In genomic region chr11:70483077-70483861, GRCh38 we compare ENCODE assay signal across 8 cellular contexts.
A peak's percentile ranks its signal among the peaks of the same experiment; 100 is the strongest.
DNase-seq lines count a peak whose midpoint lies in the region; ATAC-seq and TF ChIP-seq lines count a peak whose summit lies in the region.

No MANE protein-coding gene starts in this region.

- H3K4me2 ChIP-seq in H9 (ENCODE audit: insufficient read depth, insufficient read length, low read length) (no peak overlapping the region), hepatocyte (no peak overlapping the region)

- no peak overlapping the region for H2BK20ac ChIP-seq in H9 (ENCODE audit: low read depth, low read length, poor library complexity, severe bottlenecking)

- no peak overlapping the region for H3K4me3 ChIP-seq in hepatocyte

- H2AFZ ChIP-seq in H9 (ENCODE audit: low read length) (no peak overlapping the region), hepatocyte (no peak overlapping the region)

- H3K56ac ChIP-seq in H9 (ENCODE audit: insufficient read length, low read depth, low read length) = no peak overlapping the region

- H2BK15ac ChIP-seq in H9 (ENCODE audit: low read depth, low read length) = no peak overlapping the region

- no peak overlapping the region for H3K18ac ChIP-seq in H9 (ENCODE audit: insufficient read length, low read depth, low read length)

- H4K8ac ChIP-seq in H9 (replicated peaks; ENCODE audit: insufficient read length, low read depth, low read length) = no peak overlapping the region

- no peak overlapping the region for H2AK5ac ChIP-seq in H9 (ENCODE audit: insufficient read length, low read length)

- no peak overlapping the region for H3K4me3 Mint-ChIP-seq in H9

- no peak overlapping the region for H2BK12ac ChIP-seq in H9 (ENCODE audit: insufficient read length, low read depth, low read length)

- H4K20me1 ChIP-seq in H9 (ENCODE audit: control insufficient read depth, insufficient read depth, insufficient read length) = peaks cover 5% of the 10 kb centered on the region
- no peaks in the 10 kb centered on the region for H4K20me1 ChIP-seq in hepatocyte (ENCODE audit: insufficient read depth, poor library complexity, severe bottlenecking)

- WGBS in H9 (ENCODE audit: extremely low coverage, insufficient read length, low lambda C conversion rate) = no CpG with 5 or more reads among the region's 9 CpGs
- WGBS in hepatocyte (ENCODE audit: low lambda C conversion rate, missing lambda C conversion rate) = 91% methylated on average over 9 of the region's 9 CpGs

- no peak overlapping the region for H3K9ac ChIP-seq in H9 (ENCODE audit: extremely low read depth, insufficient read length, low read length)

- H3K23me2 ChIP-seq in H9 (ENCODE audit: insufficient read length, low read depth, low read length, poor library complexity, severe bottlenecking) = no peaks in the 10 kb centered on the region

- no peak overlapping the region for H2BK120ac ChIP-seq in H9 (ENCODE audit: low read depth, low read length, poor library complexity, severe bottlenecking)

- no peaks in the 10 kb centered on the region for H3K9me2 ChIP-seq in hepatocyte (replicated peaks; ENCODE audit: insufficient read depth)

- H2BK5ac ChIP-seq in H9 (ENCODE audit: insufficient read length, low read length) = no peak overlapping the region

- no peak overlapping the region for H4K91ac ChIP-seq in H9 (ENCODE audit: insufficient read length, low read depth, low read length)

- H3K79me2 ChIP-seq in H9 (ENCODE audit: insufficient read depth, low read length) = no peaks in the 10 kb centered on the region
- H3K79me2 ChIP-seq in hepatocyte = no peaks in the 10 kb centered on the region

- H3K27me3 ChIP-seq in H9 (ENCODE audit: insufficient read depth, low read length) (no peaks in the 10 kb centered on the region), hepatocyte (no peaks in the 10 kb centered on the region)

- no peak for ATAC-seq in GM18907 (IDR thresholded peaks at IDR 0.05; ENCODE audit: unreplicated experiment)
- ATAC-seq in GM19328 (IDR thresholded peaks at IDR 0.05; ENCODE audit: unreplicated experiment) = no peak

- H3K36me3 Mint-ChIP-seq in H9 (ENCODE audit: insufficient read depth in 1 of 3, low read depth in 3 of 3) = peaks cover 18 to 24% (median 20%) of the 10 kb centered on the region in 3 experiments

- H3K9me3 ChIP-seq in H9 (ENCODE audit: control insufficient read depth, low read depth, low read length) (no peaks in the 10 kb centered on the region), hepatocyte (ENCODE audit: low read depth) (no peaks in the 10 kb centered on the region)

- no peak overlapping the region for H3K23ac ChIP-seq in H9 (ENCODE audit: insufficient read length, low read depth, low read length)

- no peaks in the 10 kb centered on the region for H3K27me3 Mint-ChIP-seq in H9 (ENCODE audit: low read depth)

- H3K4me1 ChIP-seq in H9 (ENCODE audit: insufficient read depth, low read length) (no peaks in the 10 kb centered on the region), hepatocyte (ENCODE audit: insufficient read depth) (peaks cover 8% of the 10 kb centered on the region)

- no peak overlapping the region; the same call in 1 of the 2 replicates for H3K14ac ChIP-seq in H9 (ENCODE audit: insufficient read depth, low read length)

- no peak overlapping the region for H3K4ac ChIP-seq in H9 (ENCODE audit: low read depth, low read length)

- DNase-seq in A172 (ENCODE audit: low spot score) (peak; percentile 98), H9 (no peak), SW480 (ENCODE audit: low spot score) (peak; percentile 84), hepatocyte (ENCODE audit: low spot score) (peak; percentile 60), hippocampal formation (lab: John Stamatoyannopoulos, UW) (no peak)
- no peak for DNase-seq in activated CD4-positive, CD25-positive, alpha-beta regulatory T cell treated with anti-CD3 and anti-CD28 coated beads, Interleukin-2, amount 50 U/mL, for 72 hours

- no peaks in the 10 kb centered on the region for H3K36me3 ChIP-seq in hepatocyte (replicated peaks; ENCODE audit: insufficient read depth, low read depth)

- H3T11ph ChIP-seq in H9 (ENCODE audit: low read length) = no peak overlapping the region

- no peak overlapping the region; a peak in 1 of 7 replicates for H3K27ac Mint-ChIP-seq in H9

- TF ChIP-seq CTCF in H9 (conservative IDR thresholded peaks at IDR 0.05) (peak; percentile 57), hepatocyte (IDR thresholded peaks at IDR 0.05; ENCODE audit: poor library complexity) (peak; percentile 37)

- no peak overlapping the region for H3K27ac ChIP-seq in H9 (ENCODE audit: insufficient read length, low read depth, low read length)
- peak overlapping the region; percentile 51 for H3K27ac ChIP-seq in hepatocyte

- no peaks in the 10 kb centered on the region; a peak in 1 of 4 replicates for H3K4me1 Mint-ChIP-seq in H9

- no peaks in the 10 kb centered on the region for H3K79me1 ChIP-seq in H9 (ENCODE audit: insufficient read depth, low read depth, low read length, poor library complexity, severe bottlenecking)

- H4K5ac ChIP-seq in H9 (ENCODE audit: insufficient read length, low read depth, low read length) = no peak overlapping the region

- no peaks in the 10 kb centered on the region for H3K9me3 Mint-ChIP-seq in H9

Comparison
In these comparisons a context has a peak if more than half of its experiments do, and no peak if none do; other contexts are left out.
1. DNase-seq: peak in A172 (single experiment), SW480 (single experiment) and hepatocyte (single experiment); none in H9 (single experiment), hippocampal formation (0 of 2) and activated CD4-positive, CD25-positive, alpha-beta regulatory T cell treated with anti-CD3 and anti-CD28 coated beads, Interleukin-2, amount 50 U/mL, for 72 hours (single experiment).